13 cellular contexts compared by ENCODE assay signal in genomic region chr1:117815926-117816325, GRCh38.
DNase-seq lines count a peak whose midpoint lies in the region; ATAC-seq and TF ChIP-seq lines count a peak whose summit lies in the region.
"Had no signal": no experiment of that assay in that cellular context is flagged by ENCODE, and none has a peak within 500 bp of the region (broad histone marks: within the 10 kb centered on the region; RNA-seq: fewer than 3 reads in every experiment).

No MANE protein-coding gene starts in this region.

- no peaks in the 10 kb centered on the region for H3K36me3 ChIP-seq in RWPE2 (ENCODE audit: low read depth)
- H3K36me3 ChIP-seq in subcutaneous abdominal adipose tissue (ENCODE audit: control insufficient read depth in 5 of 5, insufficient read depth in 5 of 5, low read length in 5 of 5), result no peaks in the 10 kb centered on the region
- H3K36me3 ChIP-seq: spleen, thoracic aorta had no signal

- H3K27ac ChIP-seq in RWPE2 (ENCODE audit: poor library complexity, severe bottlenecking) (no peak overlapping the region), subcutaneous abdominal adipose tissue (ENCODE audit: low read depth, low read length) (peak overlapping the region; percentile 68)
- H3K27ac ChIP-seq: spleen had no signal

- H3K4me1 ChIP-seq in RWPE2 (ENCODE audit: insufficient read depth, poor library complexity, severe bottlenecking) (peaks cover 1% of the 10 kb centered on the region), subcutaneous abdominal adipose tissue (ENCODE audit: control insufficient read depth in 5 of 5, insufficient read depth in 5 of 5, low read length in 5 of 5) (peaks cover 2 to 29% (median 7%) of the 10 kb centered on the region in 5 donors)
- H3K4me1 ChIP-seq: spleen had no signal

- DNase-seq in NCI-H1694 treated with DMSO at 0.1 percent for 48 hours (lab: John Stamatoyannopoulos, UW), result peak; percentile 19
- DNase-seq in NCI-H1694 (lab: John Stamatoyannopoulos, UW), result no peak
- DNase-seq in RWPE2 (ENCODE audit: low spot score), result no peak
- no peak for DNase-seq in epithelial cell of proximal tubule (ENCODE audit: low read depth)
- DNase-seq in SHP77 treated with DMSO at 0.1 percent for 48 hours (lab: John Stamatoyannopoulos, UW), result no peak
- no peak for DNase-seq in CD1c-positive myeloid dendritic cell (ENCODE audit: extremely low spot score)
- DNase-seq: activated CD4-positive, alpha-beta T cell treated with anti-CD3 and anti-CD28 coated beads, Interleukin-2, amount 50 U/mL, for 48 hours; DMS53; NCI-H2171; spleen had no signal

- no peak overlapping the region for H3K4me3 ChIP-seq in RWPE2 (ENCODE audit: severe bottlenecking)
- no peak overlapping the region for H3K4me3 ChIP-seq in epithelial cell of proximal tubule (ENCODE audit: low read depth, low read length)
- H3K4me3 ChIP-seq in subcutaneous abdominal adipose tissue (ENCODE audit: low read depth in 1 of 5, low read length in 5 of 5), result no peak overlapping the region
- H3K4me3 ChIP-seq: spleen, thoracic aorta had no signal

- H3K27me3 ChIP-seq in RWPE2 (ENCODE audit: insufficient read depth, poor library complexity, severe bottlenecking), result no peaks in the 10 kb centered on the region
- H3K27me3 ChIP-seq in subcutaneous abdominal adipose tissue (ENCODE audit: control insufficient read depth in 5 of 5, insufficient read depth in 4 of 5, low read length in 5 of 5), result no peaks in the 10 kb centered on the region
- H3K27me3 ChIP-seq: spleen had no signal

- H3K9ac ChIP-seq in subcutaneous abdominal adipose tissue (ENCODE audit: low read length in 5 of 5), result no peak overlapping the region

- TF ChIP-seq CTCF in RWPE2 (IDR thresholded peaks at IDR 0.05; ENCODE audit: poor library complexity, severe bottlenecking) (peak; percentile 15), epithelial cell of proximal tubule (conservative IDR thresholded peaks at IDR 0.05; ENCODE audit: low read depth, low read length) (peak; percentile 50)

- ATAC-seq in RWPE2 (ENCODE audit: low read depth) (0 out of 3 replicates have a peak, but pooled peaks have one; percentile 31), esophagus mucosa (no peak)

- H3K9me3 ChIP-seq in RWPE2 (ENCODE audit: severe bottlenecking), result no peaks in the 10 kb centered on the region
- H3K9me3 ChIP-seq in subcutaneous abdominal adipose tissue (ENCODE audit: control insufficient read depth in 5 of 5, low read length in 5 of 5), result peaks cover 0 to 7% (median 0%) of the 10 kb centered on the region in 5 donors
- H3K9me3 ChIP-seq: thoracic aorta had no signal
